ENCODE assay signal across 22 cellular contexts in the genomic region with DNA sequence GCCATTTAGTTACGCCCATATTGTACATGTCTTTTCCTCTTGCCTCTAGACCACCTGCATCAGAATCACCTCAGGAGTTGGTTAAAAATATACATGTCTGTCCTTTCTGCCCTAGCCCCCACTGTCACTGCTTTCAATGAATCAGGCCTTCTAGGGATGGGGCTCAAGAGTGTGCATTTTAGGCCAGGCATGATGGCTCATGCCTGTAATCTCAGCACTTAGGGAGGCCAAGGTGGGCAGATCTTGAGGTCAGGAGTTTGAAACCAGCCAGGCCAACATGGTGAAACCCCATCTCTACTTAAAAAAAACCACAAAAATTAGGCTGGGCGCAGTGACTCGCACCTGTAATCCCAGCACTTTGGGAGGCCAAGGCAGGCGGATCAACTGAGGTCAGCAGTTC.
"Had no signal": no experiment of that assay in that cellular context is flagged by ENCODE, and none has a peak within 500 bp of the region (broad histone marks: within the 10 kb centered on the region; RNA-seq: fewer than 3 reads in every experiment).

No MANE protein-coding gene starts in this region.

- H3K4me1 ChIP-seq: SJSA1 had no signal

- DNase-seq: Kasumi-1, MM.1S, NCI-H1048, NCI-H1105, NCI-H1417, NCI-H1436 treated with DMSO at 0.1 percent for 48 hours, NCI-H1694, NCI-H187 treated with DMSO at 0.1 percent for 48 hours, NCI-H2029 treated with DMSO at 0.1 percent for 48 hours, NCI-H2171 treated with DMSO at 0.1 percent for 48 hours, NCI-H2227 treated with DMSO at 0.1 percent for 48 hours, NCI-H524, NCI-H526 treated with DMSO at 0.1 percent for 48 hours, NCI-H748 treated with DMSO at 0.1 percent for 48 hours, Right ventricle myocardium superior, RPMI8226, SIG-M5 had no signal

- H3K9ac ChIP-seq: KMS-11 had no signal

- H3K9me3 Mint-ChIP-seq: IgD-negative memory B cell had no signal

- H3K4me3 ChIP-seq: K562, SJSA1, SK-N-MC had no signal

- H3K4me2 ChIP-seq: KMS-11 had no signal

- H3K9me3 ChIP-seq: SJSA1 had no signal

- H3K27me3 ChIP-seq: SJSA1 had no signal

- ATAC-seq: K562 had no signal

- H3K36me3 Mint-ChIP-seq: IgD-negative memory B cell had no signal

- H3K27ac ChIP-seq: KMS-11, SJSA1, SK-N-MC had no signal

- H3K4me3 Mint-ChIP-seq: IgD-negative memory B cell had no signal

- H3K36me3 ChIP-seq: SJSA1 had no signal
